8 cellular contexts compared by ENCODE assay signal in genomic region chr3:4492240-4493007, GRCh38. TPM values are rescaled to one million over a fixed set of nuclear protein-coding genes. Genes with fewer than 3 reads are reported as not detected.
DNase-seq lines count a peak whose midpoint lies in the region; ATAC-seq, FAIRE-seq and TF ChIP-seq lines count a peak whose summit lies in the region.

No MANE protein-coding gene starts in this region.

- peaks cover 14% of the 10 kb centered on the region for H3K4me1 ChIP-seq in GM12878 (ENCODE audit: control insufficient read depth, insufficient read depth, low read length)
- H3K4me1 ChIP-seq in iPS DF 6.9 (ENCODE audit: control insufficient read depth, insufficient read depth, low read length) = no peaks in the 10 kb centered on the region
- H3K4me1 ChIP-seq in rectal smooth muscle tissue (ENCODE audit: control insufficient read depth, insufficient read depth, low read length) = peaks cover 11% of the 10 kb centered on the region

- H3K4me3 ChIP-seq in GM12878 (peak overlapping the region; percentile 87), iPS DF 6.9 (ENCODE audit: low read length) (peak overlapping the region; percentile 83; the same call in 1 of the 2 replicates), rectal smooth muscle tissue (ENCODE audit: low read length) (peak overlapping the region; percentile 88)

- no peaks in the 10 kb centered on the region for H3K9me3 Mint-ChIP-seq in T-helper 1 cell treated with Interleukin-12 subunit alpha and Interleukin-12 subunit beta and Interleukin-4 antibody, amounts not matched to agents 30 μg/mL and 1 μg/mL, for 36 hours

- H3K36me3 ChIP-seq in GM12878 (ENCODE audit: control insufficient read depth in 2 of 2, insufficient read depth in 2 of 2, low read length in 1 of 2) = no peaks in the 10 kb centered on the region
- H3K36me3 ChIP-seq in iPS DF 6.9 (ENCODE audit: control insufficient read depth, insufficient read depth, low read length) = no peaks in the 10 kb centered on the region
- H3K36me3 ChIP-seq in rectal smooth muscle tissue (ENCODE audit: control insufficient read depth, insufficient read depth, low read length) = no peaks in the 10 kb centered on the region

- no peak overlapping the region for H3K27ac ChIP-seq in GM12878 (ENCODE audit: control insufficient read depth, insufficient read depth)
- H3K27ac ChIP-seq in iPS DF 6.9 (ENCODE audit: low read length) = no peak overlapping the region
- H3K27ac ChIP-seq in rectal smooth muscle tissue (ENCODE audit: low read depth, low read length) = peak overlapping the region; percentile 83

- TSS peak; percentile 71 for BruUV-seq in GM12878 (replicated peaks; lab: Mats Ljungman, UMichigan)

- ATAC-seq in GM12878 (peak; percentile 25), HG03139 (IDR thresholded peaks at IDR 0.05; ENCODE audit: unreplicated experiment) (no peak)

- peaks cover 36% of the 10 kb centered on the region for H3K4me1 Mint-ChIP-seq in T-helper 1 cell treated with Interleukin-12 subunit alpha and Interleukin-12 subunit beta and Interleukin-4 antibody, amounts not matched to agents 30 μg/mL and 1 μg/mL, for 36 hours (ENCODE audit: low read depth)

- DNase-seq in DMS53 (lab: John Stamatoyannopoulos, UW) (peak; percentile 64), DMS53 treated with DMSO at 0.1 percent for 48 hours (lab: John Stamatoyannopoulos, UW; ENCODE audit: unreplicated experiment) (no peak), KBM-7 (peak; percentile 79), GM12878 (ENCODE audit: low read depth, low spot score) (no peak), iPS DF 6.9 (ENCODE audit: low read depth, low spot score) (no peak)

- RAD21 ChIA-PET in GM12878 (lab: Charles Lee; ENCODE audit: unreplicated experiment) = interaction anchor here (0.7 to 6.1 kb wide), 14 partner anchors 9 to 336 kb away, joined by 3 to 128 read pairs (median 6); partner anchors contain the start of gene SUMF1

- CTCF ChIA-PET in GM12878 (lab: Yijun Ruan, JAX) = interaction anchor here (0.7 to 5.5 kb wide), 10 partner anchors 10 to 142 kb away, joined by 3 to 52 read pairs (median 6); no protein-coding TSS in a partner anchor

- TF ChIP-seq EP300 in GM12878 (IDR thresholded peaks at IDR 0.05; ENCODE audit: borderline replicate concordance in 1 of 2, control insufficient read depth in 1 of 2, low read depth in 2 of 2, low read length in 2 of 2) = 0 out of 4 replicates have a peak, but pooled peaks of 1 of the 2 experiments have one; percentile 9

- under 1% methylated on average over 41 of the region's 41 CpGs for WGBS in GM12878 (ENCODE audit: insufficient coverage, insufficient replicate concordance, low lambda C conversion rate, missing lambda C conversion rate)
- WGBS in iPS DF 6.9 (ENCODE audit: insufficient coverage, insufficient read length) = no CpG with 5 or more reads among the region's 41 CpGs

- H3K9ac ChIP-seq in GM12878 (ENCODE audit: control insufficient read depth, insufficient read depth, low read length) = peak overlapping the region; percentile 59
- H3K9ac ChIP-seq in rectal smooth muscle tissue (ENCODE audit: low read length) = peak overlapping the region; percentile 57

- peak overlapping the region; percentile 93 for H3K4me3 Mint-ChIP-seq in T-helper 1 cell treated with Interleukin-12 subunit alpha and Interleukin-12 subunit beta and Interleukin-4 antibody, amounts not matched to agents 30 μg/mL and 1 μg/mL, for 36 hours

- H2AFZ ChIP-seq in GM12878 (ENCODE audit: control insufficient read depth, low read depth, low read length) = peak overlapping the region; percentile 83

- no peaks in the 10 kb centered on the region for H4K20me1 ChIP-seq in GM12878 (ENCODE audit: control insufficient read depth, insufficient read depth)

- peak overlapping the region; percentile 32 for H3K27ac Mint-ChIP-seq in T-helper 1 cell treated with Interleukin-12 subunit alpha and Interleukin-12 subunit beta and Interleukin-4 antibody, amounts not matched to agents 30 μg/mL and 1 μg/mL, for 36 hours

- H3K36me3 Mint-ChIP-seq in T-helper 1 cell treated with Interleukin-12 subunit alpha and Interleukin-12 subunit beta and Interleukin-4 antibody, amounts not matched to agents 30 μg/mL and 1 μg/mL, for 36 hours (ENCODE audit: low read depth) = peaks cover 13% of the 10 kb centered on the region

- TF ChIP-seq CTCF in GM12878 (IDR thresholded peaks at IDR 0.05 in 2 of 3, conservative IDR thresholded peaks at IDR 0.05 in 1 of 3; ENCODE audit: control insufficient read depth in 2 of 3, extremely low read depth in 1 of 3, insufficient read depth in 1 of 3, low read depth in 3 of 3, low read length in 3 of 3) = 0 out of 6 replicates have a peak, but pooled peaks of 1 of the 3 experiments have one; percentile 1

- POLR2A ChIA-PET in GM12878 (lab: Charles Lee) = interaction anchor here (0.6 to 7.7 kb wide), 15 partner anchors 13 to 694 kb away, joined by 3 to 132 read pairs (median 4); no protein-coding TSS in a partner anchor

- SMC1A ChIA-PET in GM12878 (lab: Charles Lee; ENCODE audit: uncharacterized antibody, unreplicated experiment) = interaction anchor here (0.7 to 8.4 kb wide), 14 partner anchors 15 to 265 kb away, joined by 3 to 180 read pairs (median 5); partner anchors contain the start of gene SUMF1

- TF ChIP-seq POLR2A in GM12878 (IDR thresholded peaks at IDR 0.05; ENCODE audit: low read depth, low read length) = no peak

- peaks cover 27% of the 10 kb centered on the region for H3K79me2 ChIP-seq in GM12878 (ENCODE audit: control insufficient read depth, insufficient read depth, low read length)

- peak overlapping the region; percentile 91 for H3K4me2 ChIP-seq in GM12878 (ENCODE audit: control insufficient read depth, insufficient read depth)

- intact Hi-C loops in GM12878 (cut with micrococcal nuclease; ENCODE audit: unreplicated experiment) = loop anchor here (2.0 to 5.0 kb wide), 4 partner anchors 26 to 140 kb away; partner anchors contain the start of gene SUMF1

- H3K9me3 ChIP-seq in GM12878 (replicated peaks; ENCODE audit: control insufficient read depth, insufficient read depth, low read length) (no peaks in the 10 kb centered on the region), iPS DF 6.9 (ENCODE audit: control insufficient read depth, insufficient read depth, low read length) (no peaks in the 10 kb centered on the region)

- H3K27me3 ChIP-seq in GM12878 (replicated peaks in 1 of 2; ENCODE audit: control insufficient read depth in 2 of 2, insufficient read depth in 2 of 2, low read length in 1 of 2) (no peaks in the 10 kb centered on the region; a peak in 1 of 4 replicates), iPS DF 6.9 (ENCODE audit: control insufficient read depth, insufficient read depth, low read length) (no peaks in the 10 kb centered on the region; the same call in 1 of the 2 replicates), rectal smooth muscle tissue (ENCODE audit: control insufficient read depth, insufficient read depth, low read length) (no peaks in the 10 kb centered on the region)

- TF ChIP-seq RAD21 in GM12878 (IDR thresholded peaks at IDR 0.05; ENCODE audit: insufficient read depth, low read depth, low read length) = no peak

- no peak for FAIRE-seq in GM12878 (lab: Jason Lieb, UNC)

- in situ Hi-C loops in KBM-7 (cut with MboI; ENCODE audit: low pct_unique_long_range_greater_than_20kb, low sequenced_read_pairs) (no loop called here), GM12878 (cut with MboI) (no loop called here)

- H3K27me3 Mint-ChIP-seq in T-helper 1 cell treated with Interleukin-12 subunit alpha and Interleukin-12 subunit beta and Interleukin-4 antibody, amounts not matched to agents 30 μg/mL and 1 μg/mL, for 36 hours (ENCODE audit: low read depth) = peaks cover 35% of the 10 kb centered on the region

TF ChIP-seq in GM12878, 131 proteins besides CTCF, POLR2A, EP300 and RAD21 (continues in another document):
- TF ChIP-seq BHLHE40 (IDR thresholded peaks at IDR 0.05; ENCODE audit: borderline replicate concordance in 1 of 2, low read depth in 2 of 2, low read length in 1 of 2) (peak in 1 of 2 experiments; percentile 48; a peak in 2 of 4 replicates), RUNX3 (IDR thresholded peaks at IDR 0.05; ENCODE audit: low read length) (peak; percentile 62), RCOR1 (conservative IDR thresholded peaks at IDR 0.05; ENCODE audit: low read depth, low read length) (no peak), TARDBP (IDR thresholded peaks at IDR 0.05; ENCODE audit: borderline replicate concordance) (no peak)

RNA-seq across cellular contexts. Expression of gene ITPR1, which starts 0.7 kb away (rescaled TPM):
- total RNA-seq in GM12878 (2013; cell fraction: nucleolus; rRNA removed) = 1,204 and 1,224 TPM in 2 replicates
- total RNA-seq in GM12878 (2014; rRNA removed) (37.8 and 41.3 TPM in 2 replicates), GM12878 (2014; rRNA removed; fragmentation: Illumina TruSeq; extraction: Trizol) (37.3 and 37.9 TPM in 2 replicates), GM12878 (2021) (42.9 and 46.0 TPM in 2 replicates)
- 25.5 TPM for polyA plus RNA-seq in GM12878 (2011; ENCODE audit: low read depth)
- polyA plus RNA-seq in GM12878 (2011; rRNA removed) (239 and 328 TPM in 2 replicates), GM12878 (2014; fragmentation: Illumina TruSeq; extraction: Trizol) (30.4 and 39.1 TPM in 2 replicates), GM12878 (2014; fragmentation: Nextera tagmentation; extraction: Ambion mirVana) (10 to 100 TPM; 12.2 to 12.6 TPM), GM12878 (2014; rRNA removed) (17.1 and 17.2 TPM in 2 replicates), GM12878 (2016; fragmentation: Nextera tagmentation; extraction: Ambion mirVana) (10 to 100 TPM; 15.8 to 19.5 TPM)
- polyA plus RNA-seq in GM12878 (2011; cell fraction: cytosol; rRNA removed) = 102 and 126 TPM in 2 replicates
- polyA plus RNA-seq in GM12878 (2011; cell fraction: nucleus; rRNA removed) = 372 and 416 TPM in 2 replicates
- polyA plus RNA-seq in GM12878 (2012) = 18.1 and 31.8 TPM in 2 replicates
- 557 and 673 TPM in 2 replicates for polyA minus RNA-seq in GM12878 (2011; rRNA and poly(A)+ RNA removed)
- polyA minus RNA-seq in GM12878 (2011; cell fraction: cytosol; rRNA and poly(A)+ RNA removed) = 109 and 129 TPM in 2 replicates
- 587 and 802 TPM in 2 replicates for polyA minus RNA-seq in GM12878 (2011; cell fraction: nucleus; rRNA and poly(A)+ RNA removed)

RNA-seq across cellular contexts. Expression of gene SUMF1, which starts 25.4 kb away (rescaled TPM):
- total RNA-seq in GM12878 (2013; cell fraction: nucleolus; rRNA removed) = 34.2 and 35.2 TPM in 2 replicates
- total RNA-seq in GM12878 (2014; rRNA removed) (12.7 and 15.0 TPM in 2 replicates), GM12878 (2014; rRNA removed; fragmentation: Illumina TruSeq; extraction: Trizol) (7.6 and 8.1 TPM in 2 replicates), GM12878 (2021) (9.0 and 9.5 TPM in 2 replicates)
- 4.4 TPM for polyA plus RNA-seq in GM12878 (2011; ENCODE audit: low read depth)
- polyA plus RNA-seq in GM12878 (2011; rRNA removed) (4.6 TPM in 2 replicates), GM12878 (2014; fragmentation: Illumina TruSeq; extraction: Trizol) (6.0 and 7.4 TPM in 2 replicates), GM12878 (2014; fragmentation: Nextera tagmentation; extraction: Ambion mirVana) (1 to 10 TPM; 3.2 to 3.5 TPM), GM12878 (2014; rRNA removed) (7.1 and 10.8 TPM in 2 replicates), GM12878 (2016; fragmentation: Nextera tagmentation; extraction: Ambion mirVana) (10 to 100 TPM; 13.7 to 14.3 TPM)
- 4.1 and 5.4 TPM in 2 replicates for polyA plus RNA-seq in GM12878 (2011; cell fraction: cytosol; rRNA removed)
- 3.3 and 4.2 TPM in 2 replicates for polyA plus RNA-seq in GM12878 (2011; cell fraction: nucleus; rRNA removed)
- polyA plus RNA-seq in GM12878 (2012) = 5.4 and 6.0 TPM in 2 replicates
- 6.6 and 7.8 TPM in 2 replicates for polyA minus RNA-seq in GM12878 (2011; rRNA and poly(A)+ RNA removed)
- 1.5 and 2.8 TPM in 2 replicates for polyA minus RNA-seq in GM12878 (2011; cell fraction: cytosol; rRNA and poly(A)+ RNA removed)
- 9.2 and 18.7 TPM in 2 replicates for polyA minus RNA-seq in GM12878 (2011; cell fraction: nucleus; rRNA and poly(A)+ RNA removed)

Comparison
In these comparisons a context has a peak if more than half of its experiments do, and no peak if none do; other contexts are left out.
1. DNase-seq: peak in DMS53 (single experiment) and KBM-7 (single experiment); none in DMS53 treated with DMSO at 0.1 percent for 48 hours (single experiment), GM12878 (single experiment) and iPS DF 6.9 (single experiment).
2. Peak in every context shown above with its lines, with median percentiles within 50 percentile points of each other: H3K4me3 ChIP-seq.